11 cellular contexts compared by ENCODE assay signal in the genomic region with DNA sequence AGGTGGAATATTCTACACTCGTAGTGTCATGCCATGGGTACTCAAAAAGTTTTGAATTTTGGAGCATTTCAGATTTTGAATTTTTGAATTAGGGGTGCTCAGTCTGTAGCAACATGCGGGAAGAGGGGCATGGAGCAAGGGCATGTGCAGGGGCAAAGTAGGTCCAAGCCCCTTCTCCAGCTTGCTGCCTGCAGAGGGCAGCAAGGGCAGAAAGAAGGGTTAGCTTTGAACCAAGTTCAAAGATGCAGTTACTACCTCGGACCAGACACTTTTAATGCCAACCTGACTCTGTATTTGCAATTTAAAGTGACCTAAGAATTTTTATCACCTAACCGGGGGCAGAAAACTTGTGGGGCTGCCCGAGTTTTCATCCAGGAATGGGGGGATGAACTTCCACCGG.
A peak's percentile ranks its signal among the peaks of the same experiment; 100 is the strongest.
DNase-seq lines count a peak whose midpoint lies in the region; TF ChIP-seq lines count a peak whose summit lies in the region.
"Had no signal": no experiment of that assay in that cellular context is flagged by ENCODE, and none has a peak within 500 bp of the region (broad histone marks: within the 10 kb centered on the region; RNA-seq: fewer than 3 reads in every experiment).

No MANE protein-coding gene starts in this region.

- H2AFZ ChIP-seq in Karpas-422 (ENCODE audit: low read length), result no peak overlapping the region

- H3K36me3 Mint-ChIP-seq in activated CD4-positive, alpha-beta T cell treated with anti-CD3 and anti-CD28 coated beads, Interleukin-2, amount 10 ng/mL, durations not matched to agents 24 days and 14 days (ENCODE audit: low read depth), result no peaks in the 10 kb centered on the region

- H3K4me3 Mint-ChIP-seq in activated CD4-positive, alpha-beta T cell treated with anti-CD3 and anti-CD28 coated beads, Interleukin-2, amount 10 ng/mL, durations not matched to agents 24 days and 14 days, result no peak overlapping the region

- H3K9ac ChIP-seq in Karpas-422 (ENCODE audit: low read length), result no peak overlapping the region

- DNase-seq in activated CD4-positive, alpha-beta T cell treated with anti-CD3 and anti-CD28 coated beads, Interleukin-2, amount 10 ng/mL, durations not matched to agents 24 days and 14 days, result peak; percentile 66
- DNase-seq in activated CD4-positive, alpha-beta T cell treated with anti-CD3 and anti-CD28 coated beads, Interleukin-2, amount 50 U/mL, for 1 hour, result no peak
- DNase-seq in Karpas-422 (peak; percentile 70), choroid plexus epithelial cell (ENCODE audit: low read depth) (no peak), retinal pigment epithelial cell (ENCODE audit: low read depth) (no peak), SHP77 (lab: John Stamatoyannopoulos, UW) (no peak), HPDE6-E6E7 (ENCODE audit: extremely low spot score) (no peak), transverse colon (no peak)
- DNase-seq: kidney glomerular epithelial cell, SW 1271 had no signal

- no peak overlapping the region for H3K27ac Mint-ChIP-seq in activated CD4-positive, alpha-beta T cell treated with anti-CD3 and anti-CD28 coated beads, Interleukin-2, amount 10 ng/mL, durations not matched to agents 24 days and 14 days

- H3K9me3 ChIP-seq in Karpas-422 (ENCODE audit: low read length) (no peaks in the 10 kb centered on the region), transverse colon (no peaks in the 10 kb centered on the region)

- intact Hi-C loops in activated CD4-positive, alpha-beta T cell treated with anti-CD3 and anti-CD28 coated beads, Interleukin-2, amount 10 ng/mL, durations not matched to agents 24 days and 14 days (cut with micrococcal nuclease), result loop anchor here (10.0 kb wide), 1 partner anchor 51 kb away; no protein-coding TSS in a partner anchor
- intact Hi-C loops in transverse colon (cut with DNase I; ENCODE audit: low total_unique reads), result no loop called here

- 33 to 48% methylated on average over 4 to 6 of the region's 6 CpGs for WGBS in transverse colon (ENCODE audit: low coverage in 1 of 2), 2 donors

- H4K20me1 ChIP-seq in Karpas-422 (ENCODE audit: insufficient read depth, low read depth, low read length), result no peaks in the 10 kb centered on the region

- TF ChIP-seq CTCF in choroid plexus epithelial cell (conservative IDR thresholded peaks at IDR 0.05; ENCODE audit: low read depth, low read length) (peak; percentile 41), retinal pigment epithelial cell (conservative IDR thresholded peaks at IDR 0.05; ENCODE audit: low read depth, low read length) (peak; percentile 51), transverse colon (IDR thresholded peaks at IDR 0.05) (peak in 1 of 5 experiments; percentile 21)

- H3K27ac ChIP-seq in Karpas-422 (ENCODE audit: low read length) (no peak overlapping the region), transverse colon (no peak overlapping the region)
- H3K27ac ChIP-seq: HL-60 had no signal

- peak overlapping the region; percentile 18 for H3K4me2 ChIP-seq in Karpas-422 (ENCODE audit: low read depth, low read length, poor library complexity, severe bottlenecking)

- peaks cover 12% of the 10 kb centered on the region for H3K27me3 Mint-ChIP-seq in activated CD4-positive, alpha-beta T cell treated with anti-CD3 and anti-CD28 coated beads, Interleukin-2, amount 10 ng/mL, durations not matched to agents 24 days and 14 days

- H3K36me3 ChIP-seq in Karpas-422 (ENCODE audit: insufficient read depth, low read length), result no peaks in the 10 kb centered on the region
- no peaks in the 10 kb centered on the region for H3K36me3 ChIP-seq in transverse colon

- H3K4me3 ChIP-seq in Karpas-422 (ENCODE audit: low read length) (no peak overlapping the region), choroid plexus epithelial cell (ENCODE audit: low read depth, low read length) (no peak overlapping the region), retinal pigment epithelial cell (ENCODE audit: low read length) (no peak overlapping the region), transverse colon (no peak overlapping the region)

- H3K9me3 Mint-ChIP-seq in activated CD4-positive, alpha-beta T cell treated with anti-CD3 and anti-CD28 coated beads, Interleukin-2, amount 10 ng/mL, durations not matched to agents 24 days and 14 days, result no peaks in the 10 kb centered on the region

- no peak for TF ChIP-seq POLR2A in transverse colon (IDR thresholded peaks at IDR 0.05)

- H3K79me2 ChIP-seq in Karpas-422 (ENCODE audit: low read length), result no peaks in the 10 kb centered on the region

- peaks cover 3% of the 10 kb centered on the region for H3K4me1 Mint-ChIP-seq in activated CD4-positive, alpha-beta T cell treated with anti-CD3 and anti-CD28 coated beads, Interleukin-2, amount 10 ng/mL, durations not matched to agents 24 days and 14 days

- TF ChIP-seq EP300 in transverse colon (IDR thresholded peaks at IDR 0.05; ENCODE audit: low read depth), result no peak

- no peaks in the 10 kb centered on the region for H3K9me2 ChIP-seq in Karpas-422 (replicated peaks; ENCODE audit: insufficient read depth, low read length)

- in situ Hi-C loops in transverse colon (cut with MboI; ENCODE audit: low pct_ligation_motif_present in 1 of 4, low pct_unique_long_range_greater_than_20kb in 1 of 4, low sequenced_read_pairs in 3 of 4), result loop anchor here in 1 of 4 donors (10.0 kb wide), 1 partner anchor 81 kb away; no protein-coding TSS in a partner anchor

- H3K27me3 ChIP-seq in Karpas-422 (ENCODE audit: low read length) (no peaks in the 10 kb centered on the region; the same call in 1 of the 2 replicates), transverse colon (peaks cover 54% of the 10 kb centered on the region)

- H3K4me1 ChIP-seq in Karpas-422 (ENCODE audit: low read length) (peaks cover 16% of the 10 kb centered on the region), transverse colon (peaks cover 0 to 11% (median 7%) of the 10 kb centered on the region in 4 donors)

Comparison
In these comparisons a context has a peak if more than half of its experiments do, and no peak if none do; other contexts are left out.
1. DNase-seq: peak in activated CD4-positive, alpha-beta T cell treated with anti-CD3 and anti-CD28 coated beads, Interleukin-2, amount 10 ng/mL, durations not matched to agents 24 days and 14 days (single experiment) and Karpas-422 (single experiment); none in activated CD4-positive, alpha-beta T cell treated with anti-CD3 and anti-CD28 coated beads, Interleukin-2, amount 50 U/mL, for 1 hour (single experiment), choroid plexus epithelial cell (single experiment), retinal pigment epithelial cell (single experiment), SHP77 (0 of 2), HPDE6-E6E7 (single experiment) and transverse colon (single experiment).